In the genomic region with DNA sequence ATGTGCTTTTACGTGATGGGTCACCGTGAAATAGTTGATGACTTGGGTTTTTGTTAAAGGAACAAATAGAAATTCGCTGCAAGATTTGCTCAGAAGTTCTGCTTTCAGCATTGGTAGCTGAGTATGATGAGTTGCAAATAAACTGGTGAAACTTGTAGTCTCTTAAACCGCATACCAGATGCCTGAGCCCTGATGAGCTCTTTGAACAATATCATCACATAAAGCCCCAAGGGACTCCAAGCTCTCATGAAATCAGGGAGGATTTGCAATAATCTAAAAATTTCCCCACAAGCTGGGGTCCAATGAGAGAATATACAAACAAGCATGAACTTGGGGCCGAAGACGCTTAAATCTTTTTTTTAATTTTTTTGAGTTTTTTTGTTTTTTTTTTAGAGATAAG, we compare ENCODE assay signal across 31 cellular contexts.
A peak's percentile ranks its signal among the peaks of the same experiment; 100 is the strongest.
DNase-seq lines count a peak whose midpoint lies in the region; ATAC-seq, FAIRE-seq and TF ChIP-seq lines count a peak whose summit lies in the region.
"Had no signal": no experiment of that assay in that cellular context is flagged by ENCODE, and none has a peak within 500 bp of the region (broad histone marks: within the 10 kb centered on the region; RNA-seq: fewer than 3 reads in every experiment).

No MANE protein-coding gene starts in this region.

- H3K9me2 ChIP-seq in GM23248 (ENCODE audit: insufficient read depth), result no peaks in the 10 kb centered on the region

- WGBS in GM23248 (ENCODE audit: low coverage in 1 of 2, low lambda C conversion rate in 2 of 2, missing lambda C conversion rate in 2 of 2), 2 experiments, result 28 to 31% methylated on average over 6 of the region's 6 CpGs

- DNase-seq in AG09309 (ENCODE audit: low read depth) (peak; percentile 57), GM23248 (peak; percentile 67), astrocyte (ENCODE audit: low read depth) (no peak), osteoblast (ENCODE audit: insufficient read length, low spot score, missing footprints) (peak; percentile 83), LoVo (ENCODE audit: low spot score) (no peak), SHP77 treated with DMSO at 0.1 percent for 48 hours (lab: John Stamatoyannopoulos, UW) (no peak), kidney glomerular epithelial cell (lab: John Stamatoyannopoulos, UW) (no peak)
- DNase-seq: activated CD4-positive, alpha-beta T cell treated with anti-CD3 and anti-CD28 coated beads for 4 hours; activated naive CD4-positive, alpha-beta T cell treated with anti-CD3 and anti-CD28 coated beads, Interleukin-2, amount 50 U/mL, for 16 hours; amygdala; effector CD4-positive, alpha-beta T cell; immature natural killer cell; NCI-H2029; NCI-H2227 treated with DMSO at 0.1 percent for 48 hours; NCI-H526 treated with DMSO at 0.1 percent for 48 hours; pancreas; Peyer's patch; stimulated activated naive CD4-positive, alpha-beta T cell; T-cell; WERI-Rb-1 had no signal

- no peak for ATAC-seq in GM18511 (IDR thresholded peaks at IDR 0.05; ENCODE audit: unreplicated experiment)
- ATAC-seq: A549; activated T-helper 17 cell treated with anti-CD3 and anti-CD28 coated beads, Interleukin-2, amount 50 U/mL, for 72 hours; left lobe of liver; pancreas; T-cell had no signal

- no peaks in the 10 kb centered on the region for H3K9me3 ChIP-seq in GM23248 (ENCODE audit: low read depth)
- peaks cover 5% of the 10 kb centered on the region for H3K9me3 ChIP-seq in astrocyte (ENCODE audit: insufficient read depth, low read depth, low read length)
- no peaks in the 10 kb centered on the region for H3K9me3 ChIP-seq in osteoblast (ENCODE audit: low read depth, low read length)
- H3K9me3 ChIP-seq: A549, HAP-1, pancreas, Peyer's patch, suprapubic skin had no signal

- no peaks in the 10 kb centered on the region for H3F3A ChIP-seq in GM23248 (ENCODE audit: insufficient read depth)

- H3K9ac ChIP-seq in GM23248 (no peak overlapping the region), astrocyte (ENCODE audit: low read length) (peak overlapping the region; percentile 47)
- H3K9ac ChIP-seq: KMS-11 had no signal

- H3K79me2 ChIP-seq in GM23248 (ENCODE audit: insufficient read depth) (no peaks in the 10 kb centered on the region), astrocyte (ENCODE audit: insufficient read depth, low read length) (no peaks in the 10 kb centered on the region), osteoblast (ENCODE audit: insufficient read depth, low read length) (no peaks in the 10 kb centered on the region)

- H3K9me3 Mint-ChIP-seq in astrocyte (ENCODE audit: unreplicated experiment), result no peaks in the 10 kb centered on the region

- no peaks in the 10 kb centered on the region for H3K4me1 Mint-ChIP-seq in astrocyte (ENCODE audit: low read depth, unreplicated experiment)
- H3K4me1 Mint-ChIP-seq: activated T-helper 17 cell treated with anti-CD3 and anti-CD28 coated beads, Interleukin-2, amount 50 U/mL, for 72 hours; immature natural killer cell; memory B cell; neural crest cell; T-cell had no signal

- H3K4me2 ChIP-seq in GM23248 (ENCODE audit: unreplicated experiment) (no peak overlapping the region), astrocyte (ENCODE audit: low read length) (peak overlapping the region; percentile 36), osteoblast (ENCODE audit: insufficient read depth, low read length) (peak overlapping the region; percentile 76)
- H3K4me2 ChIP-seq: A549, KMS-11 had no signal

- H3K4me1 ChIP-seq in GM23248 (ENCODE audit: insufficient read depth) (no peaks in the 10 kb centered on the region), astrocyte (ENCODE audit: insufficient read depth, low read length) (peaks cover 3% of the 10 kb centered on the region), osteoblast (ENCODE audit: insufficient read depth, low read length) (peaks cover 17% of the 10 kb centered on the region)
- H3K4me1 ChIP-seq: A549, HAP-1, pancreas, Peyer's patch, suprapubic skin had no signal

- FAIRE-seq in astrocyte (lab: Jason Lieb, UNC), result peak; percentile 5
- FAIRE-seq: A549, GM18507, pancreas had no signal

- no peaks in the 10 kb centered on the region for H4K20me1 ChIP-seq in GM23248 (ENCODE audit: insufficient read depth)
- H4K20me1 ChIP-seq in astrocyte (ENCODE audit: insufficient read depth, low read length), result no peaks in the 10 kb centered on the region
- no peaks in the 10 kb centered on the region for H4K20me1 ChIP-seq in osteoblast (ENCODE audit: insufficient read depth, low read length)

- H3K27ac ChIP-seq in GM23248 (peak overlapping the region; percentile 15; the same call in 1 of the 2 replicates), astrocyte (ENCODE audit: low read depth, low read length) (peak overlapping the region; percentile 59), osteoblast (ENCODE audit: low read depth, low read length) (peak overlapping the region; percentile 94)
- H3K27ac ChIP-seq: A549, KMS-11, pancreas, Peyer's patch, skin epidermis, WERI-Rb-1 had no signal

- TF ChIP-seq CTCF in AG09309 (IDR thresholded peaks at IDR 0.05; ENCODE audit: control insufficient read depth, insufficient read depth, low read depth, low read length, missing control alignments), result no peak
- no peak for TF ChIP-seq CTCF in astrocyte (IDR thresholded peaks at IDR 0.05; ENCODE audit: insufficient read depth, low read depth, low read length)
- TF ChIP-seq CTCF in osteoblast (IDR thresholded peaks at IDR 0.05; ENCODE audit: extremely low read depth, low read depth, low read length), result no peak

- H2AFZ ChIP-seq in GM23248 (no peak overlapping the region), astrocyte (ENCODE audit: low read depth, low read length) (no peak overlapping the region), osteoblast (ENCODE audit: low read length) (no peak overlapping the region)

- no peaks in the 10 kb centered on the region for H3K36me3 Mint-ChIP-seq in astrocyte (ENCODE audit: low read depth, unreplicated experiment)
- H3K36me3 Mint-ChIP-seq: immature natural killer cell, memory B cell, T-cell had no signal

- H3K4me3 Mint-ChIP-seq in astrocyte (ENCODE audit: unreplicated experiment), result no peak overlapping the region
- H3K4me3 Mint-ChIP-seq: activated T-helper 17 cell treated with anti-CD3 and anti-CD28 coated beads, Interleukin-2, amount 50 U/mL, for 72 hours; immature natural killer cell; memory B cell; neural crest cell; T-cell had no signal

- H3K36me3 ChIP-seq in GM23248 (ENCODE audit: low read depth) (no peaks in the 10 kb centered on the region), astrocyte (ENCODE audit: insufficient read depth, low read length) (no peaks in the 10 kb centered on the region), osteoblast (ENCODE audit: insufficient read depth, low read length) (no peaks in the 10 kb centered on the region)
- H3K36me3 ChIP-seq: HAP-1, pancreas, Peyer's patch, suprapubic skin, WERI-Rb-1 had no signal

- in situ Hi-C loops in GM23248 (cut with MboI), result no loop called here

- H3K27ac Mint-ChIP-seq in astrocyte (ENCODE audit: unreplicated experiment), result no peak overlapping the region
- H3K27ac Mint-ChIP-seq: activated T-helper 17 cell treated with anti-CD3 and anti-CD28 coated beads, Interleukin-2, amount 50 U/mL, for 72 hours; immature natural killer cell; memory B cell; T-cell had no signal

- H3K4me3 ChIP-seq in AG09309 (ENCODE audit: control insufficient read depth, low read depth, low read length) (no peak overlapping the region), GM23248 (no peak overlapping the region), astrocyte (ENCODE audit: insufficient read depth, low read depth, low read length) (no peak overlapping the region), osteoblast (ENCODE audit: insufficient read depth, low read length) (no peak overlapping the region)
- H3K4me3 ChIP-seq: A549, HAP-1, pancreas, Peyer's patch, skin epidermis, suprapubic skin had no signal

- no peaks in the 10 kb centered on the region for H3K27me3 ChIP-seq in GM23248 (replicated peaks; ENCODE audit: insufficient read depth)
- H3K27me3 ChIP-seq in astrocyte (ENCODE audit: insufficient read depth, low read length), result no peaks in the 10 kb centered on the region
- no peaks in the 10 kb centered on the region for H3K27me3 ChIP-seq in osteoblast (ENCODE audit: insufficient read depth, low read length)
- H3K27me3 ChIP-seq: pancreas, Peyer's patch, suprapubic skin had no signal

- H3K27me3 Mint-ChIP-seq in astrocyte (ENCODE audit: low read depth, unreplicated experiment), result no peaks in the 10 kb centered on the region
- H3K27me3 Mint-ChIP-seq: activated T-helper 17 cell treated with anti-CD3 and anti-CD28 coated beads, Interleukin-2, amount 50 U/mL, for 72 hours; memory B cell; T-cell had no signal

Comparison
In these comparisons a context has a peak if more than half of its experiments do, and no peak if none do; other contexts are left out.
1. DNase-seq: peak in AG09309 (single experiment), GM23248 (single experiment) and osteoblast (single experiment); none in astrocyte (single experiment), LoVo (single experiment), SHP77 treated with DMSO at 0.1 percent for 48 hours (single experiment) and kidney glomerular epithelial cell (single experiment).
2. H3K27ac ChIP-seq: peak in every context shown above with its lines; median percentile 94 in osteoblast; 59 in astrocyte; 15 in GM23248.